ENCODE assay signal across 14 cellular contexts in genomic region chr22:47146941-47147340, GRCh38.
DNase-seq lines count a peak whose midpoint lies in the region; TF ChIP-seq lines count a peak whose summit lies in the region.
"Had no signal": no experiment of that assay in that cellular context is flagged by ENCODE, and none has a peak within 500 bp of the region (broad histone marks: within the 10 kb centered on the region; RNA-seq: fewer than 3 reads in every experiment).

No MANE protein-coding gene starts in this region.

- no peaks in the 10 kb centered on the region for H3K79me2 ChIP-seq in mesendoderm (ENCODE audit: control insufficient read depth, insufficient read depth, low read length)

- no CpG with 5 or more reads among the region's 16 CpGs for WGBS in mesendoderm (ENCODE audit: extremely low coverage, insufficient coverage, low lambda C conversion rate)

- H4K5ac ChIP-seq in mesendoderm (ENCODE audit: low read length): no peak overlapping the region

- TF ChIP-seq CTCF in C4-2B (conservative IDR thresholded peaks at IDR 0.05) (no peak), VCaP (conservative IDR thresholded peaks at IDR 0.05) (no peak)

- H4K8ac ChIP-seq in mesendoderm (ENCODE audit: low read depth, low read length): no peak overlapping the region

- H3K4me2 ChIP-seq in mesendoderm (ENCODE audit: low read length): no peak overlapping the region
- H3K4me2 ChIP-seq: A549 had no signal

- peak overlapping the region; percentile 18 for H3K56ac ChIP-seq in mesendoderm (ENCODE audit: low read length)

- no peak overlapping the region for H3K9ac ChIP-seq in mesendoderm (ENCODE audit: low read length)
- H3K9ac ChIP-seq: BLaER1 had no signal

- H3K27ac ChIP-seq in C4-2B (peak overlapping the region; percentile 27; the same call in 1 of the 2 replicates), VCaP (peak overlapping the region; percentile 86), mesendoderm (ENCODE audit: low read depth, low read length) (no peak overlapping the region)
- H3K27ac ChIP-seq: A549, HL-60 had no signal

- no peak overlapping the region for H2AK5ac ChIP-seq in mesendoderm (ENCODE audit: low read length)

- H3K36me3 ChIP-seq in mesendoderm (ENCODE audit: control insufficient read depth, insufficient read depth, low read length): no peaks in the 10 kb centered on the region
- H3K36me3 ChIP-seq: HAP-1 had no signal

- no peaks in the 10 kb centered on the region for H3K4me1 ChIP-seq in mesendoderm (ENCODE audit: control insufficient read depth, low read depth, low read length)
- H3K4me1 ChIP-seq: A549, HAP-1 had no signal

- no peak overlapping the region for H2BK15ac ChIP-seq in mesendoderm (replicated peaks; ENCODE audit: low read depth)

- no peaks in the 10 kb centered on the region for H3K79me1 ChIP-seq in mesendoderm (ENCODE audit: low read length)

- in situ Hi-C loops in G401 (cut with HindIII; ENCODE audit: low sequenced_read_pairs): no loop called here

- H3K23ac ChIP-seq in mesendoderm (ENCODE audit: low read length): no peak overlapping the region

- no peak overlapping the region for H2BK120ac ChIP-seq in mesendoderm (ENCODE audit: low read depth, low read length)

- no peaks in the 10 kb centered on the region for H3K27me3 ChIP-seq in mesendoderm (ENCODE audit: insufficient read depth, low read length, poor library complexity)
- H3K27me3 ChIP-seq: BLaER1 had no signal

- peak; percentile 77 for DNase-seq in G401 (ENCODE audit: low spot score)
- DNase-seq in mesendoderm: no peak
- no peak for DNase-seq in AG08395 (ENCODE audit: low spot score)
- no peak for DNase-seq in NOMO-1 (lab: John Stamatoyannopoulos, UW; ENCODE audit: unreplicated experiment in 2 of 2)
- DNase-seq: CD4-positive, CD25-positive, alpha-beta regulatory T cell; DMS53; HFFc6 had no signal

- H3K4me3 ChIP-seq in mesendoderm (ENCODE audit: low read length): no peak overlapping the region
- H3K4me3 ChIP-seq: A549, BLaER1, HAP-1, K562 had no signal

- H2BK5ac ChIP-seq in mesendoderm (ENCODE audit: low read length): no peak overlapping the region

- no peak overlapping the region for H3K18ac ChIP-seq in mesendoderm (ENCODE audit: low read length)

- H3K4ac ChIP-seq in mesendoderm (ENCODE audit: low read depth, low read length): no peak overlapping the region
